1 cellular context compared by ENCODE assay signal in the genomic region with DNA sequence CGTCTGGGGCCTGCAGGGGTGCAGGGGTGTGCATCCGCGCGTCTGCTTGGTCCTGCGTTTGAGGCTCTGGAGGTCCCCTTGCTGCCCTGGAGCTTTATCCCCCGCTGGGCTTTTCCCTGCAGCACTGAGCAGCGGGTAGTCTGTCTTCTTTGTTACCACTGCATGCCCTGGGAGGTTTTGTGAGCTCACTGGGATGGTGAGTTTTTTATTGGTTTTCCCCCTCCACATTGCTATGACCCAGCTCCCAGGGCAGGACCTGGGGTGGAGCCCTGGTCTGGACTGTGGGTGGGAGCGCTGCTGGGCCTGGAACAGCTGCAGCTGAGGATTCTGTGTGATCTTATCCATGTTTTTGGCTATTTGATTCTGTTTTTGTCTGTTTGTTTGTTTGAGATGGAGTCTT.
TF ChIP-seq lines count a peak whose summit lies in the region.

No MANE protein-coding gene starts in this region.

TF ChIP-seq in K562, 482 proteins besides CTCF, POLR2A, EP300 and RAD21:
- TF ChIP-seq ZC3H4 (CRISPR knock-in tag; IDR thresholded peaks at IDR 0.05; ENCODE audit: borderline replicate concordance) (no peak), NCOA2 (IDR thresholded peaks at IDR 0.05; ENCODE audit: partially characterized antibody in 2 of 2) (no peak), ARID1B (IDR thresholded peaks at IDR 0.05) (no peak), ZNF584 (CRISPR knock-in tag; IDR thresholded peaks at IDR 0.05; ENCODE audit: low read depth) (no peak), GATA2 (CRISPR knock-in tag; IDR thresholded peaks at IDR 0.05) (no peak)
- TF ChIP-seq, protein P1, sequence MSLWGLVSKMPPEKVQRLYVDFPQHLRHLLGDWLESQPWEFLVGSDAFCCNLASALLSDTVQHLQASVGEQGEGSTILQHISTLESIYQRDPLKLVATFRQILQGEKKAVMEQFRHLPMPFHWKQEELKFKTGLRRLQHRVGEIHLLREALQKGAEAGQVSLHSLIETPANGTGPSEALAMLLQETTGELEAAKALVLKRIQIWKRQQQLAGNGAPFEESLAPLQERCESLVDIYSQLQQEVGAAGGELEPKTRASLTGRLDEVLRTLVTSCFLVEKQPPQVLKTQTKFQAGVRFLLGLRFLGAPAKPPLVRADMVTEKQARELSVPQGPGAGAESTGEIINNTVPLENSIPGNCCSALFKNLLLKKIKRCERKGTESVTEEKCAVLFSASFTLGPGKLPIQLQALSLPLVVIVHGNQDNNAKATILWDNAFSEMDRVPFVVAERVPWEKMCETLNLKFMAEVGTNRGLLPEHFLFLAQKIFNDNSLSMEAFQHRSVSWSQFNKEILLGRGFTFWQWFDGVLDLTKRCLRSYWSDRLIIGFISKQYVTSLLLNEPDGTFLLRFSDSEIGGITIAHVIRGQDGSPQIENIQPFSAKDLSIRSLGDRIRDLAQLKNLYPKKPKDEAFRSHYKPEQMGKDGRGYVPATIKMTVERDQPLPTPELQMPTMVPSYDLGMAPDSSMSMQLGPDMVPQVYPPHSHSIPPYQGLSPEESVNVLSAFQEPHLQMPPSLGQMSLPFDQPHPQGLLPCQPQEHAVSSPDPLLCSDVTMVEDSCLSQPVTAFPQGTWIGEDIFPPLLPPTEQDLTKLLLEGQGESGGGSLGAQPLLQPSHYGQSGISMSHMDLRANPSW (CRISPR knock-in tag; IDR thresholded peaks at IDR 0.05) = no peak
- TF ChIP-seq, protein P2, sequence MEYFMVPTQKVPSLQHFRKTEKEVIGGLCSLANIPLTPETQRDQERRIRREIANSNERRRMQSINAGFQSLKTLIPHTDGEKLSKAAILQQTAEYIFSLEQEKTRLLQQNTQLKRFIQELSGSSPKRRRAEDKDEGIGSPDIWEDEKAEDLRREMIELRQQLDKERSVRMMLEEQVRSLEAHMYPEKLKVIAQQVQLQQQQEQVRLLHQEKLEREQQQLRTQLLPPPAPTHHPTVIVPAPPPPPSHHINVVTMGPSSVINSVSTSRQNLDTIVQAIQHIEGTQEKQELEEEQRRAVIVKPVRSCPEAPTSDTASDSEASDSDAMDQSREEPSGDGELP (CRISPR knock-in tag; IDR thresholded peaks at IDR 0.05; ENCODE audit: borderline replicate concordance) = peak; percentile 68; the same call in 1 of the 2 replicates
TF ChIP-seq in K562: peak in this region for 1.
